14 cellular contexts compared by ENCODE assay signal in the genomic region with DNA sequence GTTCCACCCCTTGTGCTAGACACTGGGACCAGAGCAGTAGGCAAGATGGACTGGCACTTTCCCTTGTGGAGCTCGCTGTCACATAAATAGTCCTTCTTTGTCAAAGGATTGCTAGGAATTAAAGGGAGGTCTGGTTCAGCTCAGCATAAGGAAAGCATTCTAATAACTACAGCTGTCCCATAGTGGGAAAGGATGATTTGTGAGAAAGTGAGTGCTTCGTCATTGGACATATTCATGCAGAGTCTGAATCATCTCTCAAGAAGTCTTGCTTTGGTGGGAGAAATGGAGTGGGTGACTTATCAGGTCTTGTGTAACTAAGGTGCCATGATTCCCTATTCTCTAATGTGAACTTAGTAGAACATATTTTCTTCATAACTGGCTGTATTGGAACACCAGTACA. TPM values are rescaled to one million over a fixed set of nuclear protein-coding genes. Genes with fewer than 3 reads are reported as not detected.
DNase-seq lines count a peak whose midpoint lies in the region; ATAC-seq and TF ChIP-seq lines count a peak whose summit lies in the region.
"Had no signal": no experiment of that assay in that cellular context is flagged by ENCODE, and none has a peak within 500 bp of the region (broad histone marks: within the 10 kb centered on the region; RNA-seq: fewer than 3 reads in every experiment).

No MANE protein-coding gene starts in this region.

- no peak overlapping the region for H3K27ac Mint-ChIP-seq in activated naive CD4-positive, alpha-beta T cell treated with anti-CD3 and anti-CD28 coated beads, Interleukin-2, amount 50 U/mL, for 72 hours
- H3K27ac Mint-ChIP-seq: activated naive CD8-positive, alpha-beta T cell treated with anti-CD3 and anti-CD28 coated beads, Interleukin-2, amount 50 U/mL, for 24 hours had no signal

- H3K9me3 Mint-ChIP-seq in activated naive CD4-positive, alpha-beta T cell treated with anti-CD3 and anti-CD28 coated beads, Interleukin-2, amount 50 U/mL, for 72 hours = no peaks in the 10 kb centered on the region
- H3K9me3 Mint-ChIP-seq: activated naive CD8-positive, alpha-beta T cell treated with anti-CD3 and anti-CD28 coated beads, Interleukin-2, amount 50 U/mL, for 24 hours had no signal

- DNase-seq in ACHN (peak; percentile 90), HS-5 (ENCODE audit: low read depth) (peak; percentile 90), foreskin fibroblast (peak; percentile 91 to 93), GM10248 (ENCODE audit: extremely low spot score) (no peak), OCI-M1 (lab: John Stamatoyannopoulos, UW) (no peak)
- DNase-seq in activated naive CD4-positive, alpha-beta T cell treated with anti-CD3 and anti-CD28 coated beads, Interleukin-2, amount 50 U/mL, for 72 hours (ENCODE audit: low spot score in 2 of 2) = no peak
- DNase-seq: activated naive CD8-positive, alpha-beta T cell treated with anti-CD3 and anti-CD28 coated beads, Interleukin-2, amount 50 U/mL, for 24 hours; NCI-H1436 treated with DMSO at 0.1 percent for 48 hours; NCI-H82; sigmoid colon; tibial artery had no signal

- no peak overlapping the region for H3K4me3 ChIP-seq in foreskin fibroblast (ENCODE audit: low read depth in 1 of 2, low read length in 2 of 2)
- H3K4me3 ChIP-seq: sigmoid colon, tibial artery had no signal

- POLR2A ChIA-PET in GM10248 (lab: Yijun Ruan, JAX) = no interaction called here

- H3K36me3 Mint-ChIP-seq in activated naive CD4-positive, alpha-beta T cell treated with anti-CD3 and anti-CD28 coated beads, Interleukin-2, amount 50 U/mL, for 72 hours = no peaks in the 10 kb centered on the region

- in situ Hi-C loops in ACHN (cut with HindIII; ENCODE audit: low pct_ligation_motif_present, low pct_unique_long_range_greater_than_20kb, low sequenced_read_pairs) = no loop called here

- no peak for TF ChIP-seq CTCF in foreskin fibroblast (IDR thresholded peaks at IDR 0.05; ENCODE audit: low read depth, low read length)
- no peak for TF ChIP-seq CTCF in GM10248 (IDR thresholded peaks at IDR 0.05; ENCODE audit: control extremely low read depth, extremely low read depth, low read depth, missing control alignments)

- ATAC-seq in SK-N-SH treated with all-trans-retinoic acid at 6 μM for 48 hours (peak; percentile 88), GM19455 (IDR thresholded peaks at IDR 0.05; ENCODE audit: unreplicated experiment) (no peak)
- ATAC-seq in activated naive CD4-positive, alpha-beta T cell treated with anti-CD3 and anti-CD28 coated beads, Interleukin-2, amount 50 U/mL, for 72 hours = no peak
- ATAC-seq: activated naive CD8-positive, alpha-beta T cell treated with anti-CD3 and anti-CD28 coated beads, Interleukin-2, amount 50 U/mL, for 24 hours had no signal

- CTCF ChIA-PET in GM10248 (lab: Yijun Ruan, JAX) = interaction anchor here (1.1 kb wide), 1 partner anchor 19 kb away, joined by 3 read pairs; no protein-coding TSS in a partner anchor

TF ChIP-seq in SK-N-SH treated with all-trans-retinoic acid at 6 μM for 48 hours, 23 proteins besides CTCF, POLR2A, EP300 and RAD21 (continues in another document):
- peak; percentile 45 for TF ChIP-seq TCF4 (CRISPR knock-in tag; IDR thresholded peaks at IDR 0.05; ENCODE audit: borderline replicate concordance)
- peak; percentile 82 for TF ChIP-seq GLIS3 (CRISPR knock-in tag; IDR thresholded peaks at IDR 0.05)
- TF ChIP-seq BACH2 (CRISPR knock-in tag; IDR thresholded peaks at IDR 0.05; ENCODE audit: borderline replicate concordance) = no peak
- TF ChIP-seq, protein P1, sequence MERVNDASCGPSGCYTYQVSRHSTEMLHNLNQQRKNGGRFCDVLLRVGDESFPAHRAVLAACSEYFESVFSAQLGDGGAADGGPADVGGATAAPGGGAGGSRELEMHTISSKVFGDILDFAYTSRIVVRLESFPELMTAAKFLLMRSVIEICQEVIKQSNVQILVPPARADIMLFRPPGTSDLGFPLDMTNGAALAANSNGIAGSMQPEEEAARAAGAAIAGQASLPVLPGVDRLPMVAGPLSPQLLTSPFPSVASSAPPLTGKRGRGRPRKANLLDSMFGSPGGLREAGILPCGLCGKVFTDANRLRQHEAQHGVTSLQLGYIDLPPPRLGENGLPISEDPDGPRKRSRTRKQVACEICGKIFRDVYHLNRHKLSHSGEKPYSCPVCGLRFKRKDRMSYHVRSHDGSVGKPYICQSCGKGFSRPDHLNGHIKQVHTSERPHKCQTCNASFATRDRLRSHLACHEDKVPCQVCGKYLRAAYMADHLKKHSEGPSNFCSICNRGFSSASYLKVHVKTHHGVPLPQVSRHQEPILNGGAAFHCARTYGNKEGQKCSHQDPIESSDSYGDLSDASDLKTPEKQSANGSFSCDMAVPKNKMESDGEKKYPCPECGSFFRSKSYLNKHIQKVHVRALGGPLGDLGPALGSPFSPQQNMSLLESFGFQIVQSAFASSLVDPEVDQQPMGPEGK (CRISPR knock-in tag; IDR thresholded peaks at IDR 0.05; ENCODE audit: borderline replicate concordance) = peak; percentile 76; the same call in 1 of the 2 replicates
- TF ChIP-seq RARB (CRISPR knock-in tag; IDR thresholded peaks at IDR 0.05) = no peak
- TF ChIP-seq ARNTL (CRISPR knock-in tag; IDR thresholded peaks at IDR 0.05; ENCODE audit: borderline replicate concordance, low read depth) = no peak
- TF ChIP-seq ZNF565 (CRISPR knock-in tag; conservative IDR thresholded peaks at IDR 0.05; ENCODE audit: low read depth) = no peak
- TF ChIP-seq OSR1 (CRISPR knock-in tag; IDR thresholded peaks at IDR 0.05) = no peak
- no peak for TF ChIP-seq ZC3H10 (CRISPR knock-in tag; IDR thresholded peaks at IDR 0.05)
- TF ChIP-seq ISL1 (CRISPR knock-in tag; IDR thresholded peaks at IDR 0.05) = peak; percentile 94
- peak; percentile 69; the same call in 1 of the 2 replicates for TF ChIP-seq ZFP3 (CRISPR knock-in tag; IDR thresholded peaks at IDR 0.05)
- TF ChIP-seq TOX (CRISPR knock-in tag; IDR thresholded peaks at IDR 0.05; ENCODE audit: borderline replicate concordance) = peak; percentile 71; the same call in 1 of the 2 replicates
- TF ChIP-seq PPARA (CRISPR knock-in tag; IDR thresholded peaks at IDR 0.05; ENCODE audit: borderline replicate concordance) = no peak
- TF ChIP-seq, protein P2, sequence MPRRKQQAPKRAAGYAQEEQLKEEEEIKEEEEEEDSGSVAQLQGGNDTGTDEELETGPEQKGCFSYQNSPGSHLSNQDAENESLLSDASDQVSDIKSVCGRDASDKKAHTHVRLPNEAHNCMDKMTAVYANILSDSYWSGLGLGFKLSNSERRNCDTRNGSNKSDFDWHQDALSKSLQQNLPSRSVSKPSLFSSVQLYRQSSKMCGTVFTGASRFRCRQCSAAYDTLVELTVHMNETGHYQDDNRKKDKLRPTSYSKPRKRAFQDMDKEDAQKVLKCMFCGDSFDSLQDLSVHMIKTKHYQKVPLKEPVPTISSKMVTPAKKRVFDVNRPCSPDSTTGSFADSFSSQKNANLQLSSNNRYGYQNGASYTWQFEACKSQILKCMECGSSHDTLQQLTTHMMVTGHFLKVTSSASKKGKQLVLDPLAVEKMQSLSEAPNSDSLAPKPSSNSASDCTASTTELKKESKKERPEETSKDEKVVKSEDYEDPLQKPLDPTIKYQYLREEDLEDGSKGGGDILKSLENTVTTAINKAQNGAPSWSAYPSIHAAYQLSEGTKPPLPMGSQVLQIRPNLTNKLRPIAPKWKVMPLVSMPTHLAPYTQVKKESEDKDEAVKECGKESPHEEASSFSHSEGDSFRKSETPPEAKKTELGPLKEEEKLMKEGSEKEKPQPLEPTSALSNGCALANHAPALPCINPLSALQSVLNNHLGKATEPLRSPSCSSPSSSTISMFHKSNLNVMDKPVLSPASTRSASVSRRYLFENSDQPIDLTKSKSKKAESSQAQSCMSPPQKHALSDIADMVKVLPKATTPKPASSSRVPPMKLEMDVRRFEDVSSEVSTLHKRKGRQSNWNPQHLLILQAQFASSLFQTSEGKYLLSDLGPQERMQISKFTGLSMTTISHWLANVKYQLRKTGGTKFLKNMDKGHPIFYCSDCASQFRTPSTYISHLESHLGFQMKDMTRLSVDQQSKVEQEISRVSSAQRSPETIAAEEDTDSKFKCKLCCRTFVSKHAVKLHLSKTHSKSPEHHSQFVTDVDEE (CRISPR knock-in tag; IDR thresholded peaks at IDR 0.05) = no peak
- no peak for TF ChIP-seq ZNF70 (CRISPR knock-in tag; IDR thresholded peaks at IDR 0.05)
- TF ChIP-seq, protein P3, sequence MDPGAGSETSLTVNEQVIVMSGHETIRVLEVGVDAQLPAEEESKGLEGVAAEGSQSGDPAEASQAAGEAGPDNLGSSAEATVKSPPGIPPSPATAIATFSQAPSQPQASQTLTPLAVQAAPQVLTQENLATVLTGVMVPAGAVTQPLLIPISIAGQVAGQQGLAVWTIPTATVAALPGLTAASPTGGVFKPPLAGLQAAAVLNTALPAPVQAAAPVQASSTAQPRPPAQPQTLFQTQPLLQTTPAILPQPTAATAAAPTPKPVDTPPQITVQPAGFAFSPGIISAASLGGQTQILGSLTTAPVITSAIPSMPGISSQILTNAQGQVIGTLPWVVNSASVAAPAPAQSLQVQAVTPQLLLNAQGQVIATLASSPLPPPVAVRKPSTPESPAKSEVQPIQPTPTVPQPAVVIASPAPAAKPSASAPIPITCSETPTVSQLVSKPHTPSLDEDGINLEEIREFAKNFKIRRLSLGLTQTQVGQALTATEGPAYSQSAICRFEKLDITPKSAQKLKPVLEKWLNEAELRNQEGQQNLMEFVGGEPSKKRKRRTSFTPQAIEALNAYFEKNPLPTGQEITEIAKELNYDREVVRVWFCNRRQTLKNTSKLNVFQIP (CRISPR knock-in tag; IDR thresholded peaks at IDR 0.05; ENCODE audit: borderline replicate concordance, low read depth) = peak; percentile 68; the same call in 1 of the 2 replicates
- TF ChIP-seq, protein P4, sequence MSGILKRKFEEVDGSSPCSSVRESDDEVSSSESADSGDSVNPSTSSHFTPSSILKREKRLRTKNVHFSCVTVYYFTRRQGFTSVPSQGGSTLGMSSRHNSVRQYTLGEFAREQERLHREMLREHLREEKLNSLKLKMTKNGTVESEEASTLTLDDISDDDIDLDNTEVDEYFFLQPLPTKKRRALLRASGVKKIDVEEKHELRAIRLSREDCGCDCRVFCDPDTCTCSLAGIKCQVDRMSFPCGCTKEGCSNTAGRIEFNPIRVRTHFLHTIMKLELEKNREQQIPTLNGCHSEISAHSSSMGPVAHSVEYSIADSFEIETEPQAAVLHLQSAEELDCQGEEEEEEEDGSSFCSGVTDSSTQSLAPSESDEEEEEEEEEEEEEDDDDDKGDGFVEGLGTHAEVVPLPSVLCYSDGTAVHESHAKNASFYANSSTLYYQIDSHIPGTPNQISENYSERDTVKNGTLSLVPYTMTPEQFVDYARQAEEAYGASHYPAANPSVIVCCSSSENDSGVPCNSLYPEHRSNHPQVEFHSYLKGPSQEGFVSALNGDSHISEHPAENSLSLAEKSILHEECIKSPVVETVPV (CRISPR knock-in tag; IDR thresholded peaks at IDR 0.05) = no peak
- no peak for TF ChIP-seq CSDC2 (CRISPR knock-in tag; IDR thresholded peaks at IDR 0.05)
- no peak for TF ChIP-seq ESRRG (CRISPR knock-in tag; IDR thresholded peaks at IDR 0.05)
- no peak for TF ChIP-seq ZNF8 (CRISPR knock-in tag; IDR thresholded peaks at IDR 0.05)
- no peak for TF ChIP-seq ZFP30 (CRISPR knock-in tag; IDR thresholded peaks at IDR 0.05)

RNA-seq across cellular contexts. Expression of a gene that starts 14.7 kb away (rescaled TPM):
- under 1 TPM in 1 of 2 donors, not detected in 1; 0.14 TPM for total RNA-seq in activated naive CD4-positive, alpha-beta T cell treated with anti-CD3 and anti-CD28 coated beads, Interleukin-2, amount 50 U/mL, for 72 hours
- total RNA-seq: G401 had no signal

Comparison
In these comparisons a context has a peak if more than half of its experiments do, and no peak if none do; other contexts are left out.
1. DNase-seq: peak in ACHN (single experiment), HS-5 (single experiment) and foreskin fibroblast (2 of 2); none in GM10248 (single experiment), OCI-M1 (single experiment) and activated naive CD4-positive, alpha-beta T cell treated with anti-CD3 and anti-CD28 coated beads, Interleukin-2, amount 50 U/mL, for 72 hours (0 of 2).